In the genomic region with DNA sequence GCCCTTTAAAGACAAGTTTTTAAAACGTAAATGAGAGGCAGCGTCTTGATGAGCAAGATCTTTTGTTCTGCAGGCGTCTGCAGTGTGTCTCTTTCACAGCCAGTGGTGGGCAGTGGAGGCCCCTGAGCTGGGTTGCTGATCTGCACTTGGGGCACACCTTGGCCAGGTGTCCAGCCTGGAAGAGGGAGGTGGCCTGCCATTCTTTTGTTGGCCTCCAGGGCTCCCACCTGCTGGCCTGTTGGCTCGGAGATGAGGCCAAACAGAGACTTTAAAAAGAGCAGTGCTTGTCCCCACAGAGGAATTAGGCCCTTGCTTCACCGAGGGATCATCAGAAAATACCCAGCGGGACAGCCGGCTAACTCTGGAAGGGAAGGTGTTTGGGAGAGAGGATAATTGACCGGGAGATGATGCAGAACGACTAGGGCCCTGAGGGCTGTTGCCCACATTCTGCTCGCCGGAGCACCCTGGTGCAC, we compare ENCODE assay signal across 10 cellular contexts.
A peak's percentile ranks its signal among the peaks of the same experiment; 100 is the strongest.
DNase-seq lines count a peak whose midpoint lies in the region; TF ChIP-seq lines count a peak whose summit lies in the region.
"Had no signal": no experiment of that assay in that cellular context is flagged by ENCODE, and none has a peak within 500 bp of the region (broad histone marks: within the 10 kb centered on the region; RNA-seq: fewer than 3 reads in every experiment).

No MANE protein-coding gene starts in this region.

- peak overlapping the region; percentile 59 to 81 (median 73) for H3K27ac ChIP-seq in stomach

- TF ChIP-seq POLR2A in stomach (IDR thresholded peaks at IDR 0.05) = no peak

- peaks cover 10 to 58% (median 28%) of the 10 kb centered on the region in 4 donors for H3K4me1 ChIP-seq in stomach

- H3K36me3 Mint-ChIP-seq in glutamatergic neuron (ENCODE audit: unreplicated experiment) = no peaks in the 10 kb centered on the region

- H3K4me3 ChIP-seq in stomach = no peak overlapping the region

- TF ChIP-seq CTCF in glutamatergic neuron (IDR thresholded peaks at IDR 0.05; ENCODE audit: partially characterized antibody, unreplicated experiment) (peak; percentile 44), stomach (IDR thresholded peaks at IDR 0.05) (peak in 3 of 7 experiments; percentile 11 to 23 (median 22))

- H3K36me3 ChIP-seq in stomach = peaks cover 0 to 15% (median 2%) of the 10 kb centered on the region in 4 donors

- DNase-seq in activated CD4-positive, alpha-beta T cell treated with anti-CD3 and anti-CD28 coated beads for 1 hour = peak; percentile 12
- no peak for DNase-seq in activated CD4-positive, alpha-beta T cell treated with anti-CD3 and anti-CD28 coated beads for 4 hours
- peak; percentile 63 for DNase-seq in activated T-cell treated with anti-CD3 and anti-CD28 coated beads, Interleukin-2, amount 50 U/mL, for 1 hour
- DNase-seq in glutamatergic neuron = no peak
- no peak for DNase-seq in stomach
- no peak for DNase-seq in NOMO-1 (lab: John Stamatoyannopoulos, UW; ENCODE audit: unreplicated experiment in 2 of 2)
- no peak for DNase-seq in AG08395 (ENCODE audit: low spot score)
- DNase-seq in RPMI8226 = no peak
- DNase-seq: activated B cell treated with CpG ODN at 0.5 μM for 24 hours, Karpas-422 had no signal

- no peak overlapping the region for H3K4me3 Mint-ChIP-seq in glutamatergic neuron (ENCODE audit: unreplicated experiment)
- H3K4me3 Mint-ChIP-seq: activated B cell treated with CpG ODN at 0.5 μM for 24 hours had no signal

- H3K27ac Mint-ChIP-seq in glutamatergic neuron (ENCODE audit: unreplicated experiment) = no peak overlapping the region
- H3K27ac Mint-ChIP-seq: activated B cell treated with CpG ODN at 0.5 μM for 24 hours had no signal

- 56 to 65% (median 62%) methylated on average over 10 to 11 of the region's 11 CpGs for WGBS in stomach, 5 donors

- intact Hi-C loops in stomach (cut with DNase I; ENCODE audit: low total_unique reads) = no loop called here

- H3K27me3 ChIP-seq in stomach = no peaks in the 10 kb centered on the region

- TF ChIP-seq EP300 in stomach (IDR thresholded peaks at IDR 0.05) = no peak

- peaks cover 62% of the 10 kb centered on the region for H3K4me1 Mint-ChIP-seq in glutamatergic neuron (ENCODE audit: low read depth, unreplicated experiment)

- peaks cover 20% of the 10 kb centered on the region for H3K9me3 Mint-ChIP-seq in glutamatergic neuron (ENCODE audit: unreplicated experiment)
- H3K9me3 Mint-ChIP-seq: activated B cell treated with CpG ODN at 0.5 μM for 24 hours had no signal

- H3K9me3 ChIP-seq in stomach = no peaks in the 10 kb centered on the region

- H3K27me3 Mint-ChIP-seq in glutamatergic neuron (ENCODE audit: unreplicated experiment) = peaks cover 23% of the 10 kb centered on the region
- H3K27me3 Mint-ChIP-seq: activated B cell treated with CpG ODN at 0.5 μM for 24 hours had no signal

Comparison
In these comparisons a context has a peak if more than half of its experiments do, and no peak if none do; other contexts are left out.
1. DNase-seq: peak in activated CD4-positive, alpha-beta T cell treated with anti-CD3 and anti-CD28 coated beads for 1 hour (single experiment) and activated T-cell treated with anti-CD3 and anti-CD28 coated beads, Interleukin-2, amount 50 U/mL, for 1 hour (single experiment); none in activated CD4-positive, alpha-beta T cell treated with anti-CD3 and anti-CD28 coated beads for 4 hours (0 of 2), glutamatergic neuron (single experiment), stomach (single experiment), NOMO-1 (0 of 2), AG08395 (single experiment) and RPMI8226 (single experiment).